Comparison of ENCODE assay signal across 23 cellular contexts in the genomic region with DNA sequence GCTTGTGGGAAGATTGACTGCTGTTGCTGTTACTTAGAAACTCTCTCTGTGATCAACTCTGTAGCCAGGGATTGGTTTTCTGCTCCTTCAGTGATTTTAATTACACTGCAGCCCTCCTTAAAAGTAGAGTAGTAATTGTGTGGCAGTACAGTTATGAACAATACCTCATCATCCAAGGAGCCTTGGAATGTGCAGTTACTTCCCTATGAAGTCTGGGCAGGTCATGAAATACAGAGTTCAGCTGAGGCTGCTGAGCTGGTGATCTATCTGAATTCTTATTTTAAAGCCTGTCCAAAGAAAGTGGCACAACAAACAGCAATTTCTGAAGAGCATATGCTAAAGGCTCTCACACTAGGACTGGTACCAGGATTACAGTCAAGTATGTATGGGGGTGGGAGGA.
"Had no signal": no experiment of that assay in that cellular context is flagged by ENCODE, and none has a peak within 500 bp of the region (broad histone marks: within the 10 kb centered on the region; RNA-seq: fewer than 3 reads in every experiment).

No MANE protein-coding gene starts in this region.

- DNase-seq: activated CD4-positive, alpha-beta T cell treated with anti-CD3 and anti-CD28 coated beads, Interleukin-2, amount 10 ng/mL, durations not matched to agents 7 days and 5 days; activated CD4-positive, CD25-positive, alpha-beta regulatory T cell treated with anti-CD3 and anti-CD28 coated beads, Interleukin-2, amount 50 U/mL, for 72 hours; activated CD8-positive, alpha-beta memory T cell treated with anti-CD3 and anti-CD28 coated beads, Interleukin-2, amount 10 ng/mL, durations not matched to agents 7 days and 5 days; activated CD8-positive, alpha-beta T cell treated with anti-CD3 and anti-CD28 coated beads for 36 hours; activated gamma-delta T cell; activated naive CD4-positive, alpha-beta T cell treated with anti-CD3 and anti-CD28 coated beads, Interleukin-2, amount 50 U/mL, for 16 hours; activated naive CD8-positive, alpha-beta T cell treated with anti-CD3 and anti-CD28 coated beads, Interleukin-2, amount 50 U/mL, for 24 hours; activated T-cell treated with anti-CD3 and anti-CD28 coated beads for 4 hours; central memory CD4-positive, alpha-beta T cell; colonic mucosa; dorsolateral prefrontal cortex; esophagus squamous epithelium; head of caudate nucleus; left colon; lower lobe of right lung; naive B cell; stimulated activated CD4-positive, alpha-beta T cell treated with anti-CD3 and anti-CD28 coated beads, Interleukin-2, amount 100 ng/mL, for 48 hours; stimulated activated CD8-positive, alpha-beta memory T cell treated with anti-CD3 and anti-CD28 coated beads, Interleukin-4, amount 100 ng/mL, for 48 hours; stimulated activated naive CD4-positive, alpha-beta T cell; T-helper 1 cell; testis; WERI-Rb-1 had no signal

- H3K4me3 ChIP-seq: colonic mucosa, dorsolateral prefrontal cortex, esophagus squamous epithelium, gastroesophageal sphincter, lower lobe of right lung, testis had no signal

- H3K9me3 ChIP-seq: colonic mucosa, esophagus squamous epithelium, gastroesophageal sphincter, lower lobe of right lung, testis had no signal

- H3K36me3 ChIP-seq: colonic mucosa, esophagus squamous epithelium, gastroesophageal sphincter, lower lobe of right lung, WERI-Rb-1 had no signal

- H3K4me1 ChIP-seq: colonic mucosa, lower lobe of right lung had no signal

- H3K27me3 ChIP-seq: colonic mucosa, dorsolateral prefrontal cortex, gastroesophageal sphincter, testis had no signal

- H3K27ac ChIP-seq: colonic mucosa, dorsolateral prefrontal cortex, esophagus squamous epithelium, lower lobe of right lung, testis, WERI-Rb-1 had no signal

- ATAC-seq: activated CD8-positive, alpha-beta memory T cell treated with anti-CD3 and anti-CD28 coated beads, Interleukin-2, amount 10 ng/mL, durations not matched to agents 7 days and 5 days; activated CD8-positive, alpha-beta T cell treated with anti-CD3 and anti-CD28 coated beads for 36 hours; activated naive CD8-positive, alpha-beta T cell treated with anti-CD3 and anti-CD28 coated beads, Interleukin-2, amount 50 U/mL, for 24 hours; gastroesophageal sphincter; left colon; lower lobe of right lung had no signal
